27 cellular contexts compared by ENCODE assay signal in genomic region chr10:125379592-125379991, GRCh38.
DNase-seq lines count a peak whose midpoint lies in the region; ATAC-seq and TF ChIP-seq lines count a peak whose summit lies in the region.
"Had no signal": no experiment of that assay in that cellular context is flagged by ENCODE, and none has a peak within 500 bp of the region (broad histone marks: within the 10 kb centered on the region; RNA-seq: fewer than 3 reads in every experiment).

No MANE protein-coding gene starts in this region.

- H3K4me3 ChIP-seq in HEK293 (ENCODE audit: low read depth, low read length), result no peak overlapping the region
- no peak overlapping the region for H3K4me3 ChIP-seq in psoas muscle
- H3K4me3 ChIP-seq: A549; BLaER1; BLaER1 treated with 17β-estradiol and CSF1 and Interleukin-3, amounts not matched to agents 10 nM and 100 nM had no signal

- POLR2A ChIA-PET in HEK293 (lab: Yijun Ruan, JAX), result no interaction called here

- CTCF ChIA-PET in HEK293 (lab: Yijun Ruan, JAX), result interaction anchor here (0.6 to 0.8 kb wide), 3 partner anchors 18 to 858 kb away, joined by 3 read pairs; no protein-coding TSS in a partner anchor

- TF ChIP-seq CTCF in HEK293 (tag by site-specific recombination; IDR thresholded peaks at IDR 0.05), result no peak
- no peak for TF ChIP-seq CTCF in psoas muscle (IDR thresholded peaks at IDR 0.05)

- DNase-seq in psoas muscle, result no peak
- DNase-seq: 8988T; ACHN; AML-193; BE2C; C1 segment of cervical spinal cord; Caco-2; Calu3; CD4-positive, alpha-beta memory T cell; CD4-positive, alpha-beta T cell; CD4-positive, CD25-positive, alpha-beta regulatory T cell; CD8-positive, alpha-beta memory T cell; CD8-positive, alpha-beta T cell; COR-L47; DMS 273 treated with DMSO at 0.1 percent for 48 hours; DMS153; DMS53; DMS79; DMS79 treated with DMSO at 0.1 percent for 48 hours; DND-41; EL had no signal

- H3K4me1 ChIP-seq in HEK293 (ENCODE audit: control insufficient read depth, insufficient read depth, low read length) (no peaks in the 10 kb centered on the region), psoas muscle (no peaks in the 10 kb centered on the region)
- H3K4me1 ChIP-seq: A549, BE2C, Caco-2 had no signal

- intact Hi-C loops in psoas muscle (cut with DNase I), result no loop called here

- no peak for ATAC-seq in psoas muscle
- ATAC-seq: A549; CD8-positive, alpha-beta T cell had no signal

- H3K27ac ChIP-seq in HEK293 (ENCODE audit: extremely low read depth, low read depth, low read length) (no peak overlapping the region), psoas muscle (no peak overlapping the region)
- H3K27ac ChIP-seq: 22Rv1; A549; BLaER1; BLaER1 treated with 17β-estradiol and CSF1 and Interleukin-3, amounts not matched to agents 10 nM and 100 nM; C4-2B had no signal

- no peaks in the 10 kb centered on the region for H3K27me3 ChIP-seq in psoas muscle (ENCODE audit: insufficient read depth in 3 of 3, low read length in 2 of 3)
- H3K27me3 ChIP-seq: BE2C; BLaER1; BLaER1 treated with 17β-estradiol and CSF1 and Interleukin-3, amounts not matched to agents 10 nM and 100 nM had no signal

- no peaks in the 10 kb centered on the region; the same call in 1 of the 2 replicates for H3K9me3 ChIP-seq in HEK293 (ENCODE audit: control insufficient read depth, insufficient read depth, low read depth, low read length)
- no peaks in the 10 kb centered on the region for H3K9me3 ChIP-seq in psoas muscle
- H3K9me3 ChIP-seq: BE2C, Caco-2 had no signal

- H3K36me3 ChIP-seq in HEK293 (ENCODE audit: control insufficient read depth in 2 of 2, insufficient read depth in 1 of 2, low read length in 2 of 2) (no peaks in the 10 kb centered on the region), psoas muscle (ENCODE audit: insufficient read depth in 1 of 2, low read depth in 1 of 2) (no peaks in the 10 kb centered on the region)
- H3K36me3 ChIP-seq: BE2C; BLaER1; BLaER1 treated with 17β-estradiol and CSF1 and Interleukin-3, amounts not matched to agents 10 nM and 100 nM had no signal

- 71 to 72% (median 71%) methylated on average over 4 of the region's 4 CpGs for WGBS in psoas muscle, 3 donors

TF ChIP-seq in HEK293, 187 proteins besides CTCF, POLR2A, EP300 and RAD21:
- TF ChIP-seq YY2 (tag by site-specific recombination; IDR thresholded peaks at IDR 0.05), result no peak
- peak; percentile 26 for TF ChIP-seq SETDB1 (IDR thresholded peaks at IDR 0.05; ENCODE audit: insufficient read length, low read length)
TF ChIP-seq in HEK293: peak in this region for 1.
